9 cellular contexts compared by ENCODE assay signal in the genomic region with DNA sequence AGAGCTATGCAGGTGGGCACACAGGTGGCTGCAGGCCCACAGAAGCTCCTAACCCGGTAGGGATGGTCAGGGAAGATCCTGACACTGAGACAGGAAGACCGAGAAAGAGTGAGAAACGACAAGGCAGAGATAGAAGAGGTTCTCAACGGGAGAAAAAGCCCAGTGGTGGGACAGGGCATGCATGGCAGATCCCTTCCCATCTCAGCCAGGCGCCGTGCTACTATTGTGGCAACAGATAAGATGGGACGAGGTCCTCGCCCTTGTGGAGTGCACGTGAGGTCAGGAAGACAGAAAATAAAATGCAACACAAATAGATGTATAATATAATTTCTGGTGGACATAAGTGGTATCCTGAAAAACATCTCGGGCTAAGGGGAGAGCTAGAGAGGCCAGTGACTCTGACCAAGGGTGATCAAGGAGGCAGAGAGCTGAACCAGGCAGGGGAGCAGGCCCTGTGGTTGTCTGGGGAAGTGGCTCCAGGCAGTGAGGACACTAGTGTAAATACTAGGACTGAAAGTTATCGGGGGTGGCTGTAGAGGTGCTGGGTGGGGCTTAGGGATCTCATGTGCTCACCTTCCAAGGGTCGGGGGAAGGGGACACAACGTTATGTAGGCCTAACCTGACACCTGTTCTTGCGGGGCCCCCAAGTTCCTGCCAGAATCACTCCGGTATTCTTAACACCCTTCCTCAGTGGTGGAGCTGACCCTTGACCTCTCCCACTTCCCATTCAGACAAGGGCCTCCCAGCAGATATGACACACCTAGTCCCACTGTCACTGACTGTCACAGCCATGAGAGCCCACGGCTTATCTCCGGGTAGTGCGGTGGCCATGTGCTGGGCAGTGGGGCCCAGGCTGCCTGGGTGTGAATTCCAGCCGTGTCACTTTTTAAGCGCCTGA. TPM values are rescaled to one million over a fixed set of nuclear protein-coding genes. Genes with fewer than 3 reads are reported as not detected.
DNase-seq lines count a peak whose midpoint lies in the region; ATAC-seq and TF ChIP-seq lines count a peak whose summit lies in the region.
"Had no signal": no experiment of that assay in that cellular context is flagged by ENCODE, and none has a peak within 500 bp of the region (broad histone marks: within the 10 kb centered on the region; RNA-seq: fewer than 3 reads in every experiment).

No MANE protein-coding gene starts in this region.

- H3K27ac ChIP-seq in CD8-positive, alpha-beta T cell (ENCODE audit: low read depth, low read length), result no peak overlapping the region
- H3K27ac ChIP-seq in OCI-LY3 (ENCODE audit: low read length), result peak overlapping the region; percentile 52; the same call in 1 of the 2 replicates

- peak overlapping the region; percentile 95 for H3K4me2 ChIP-seq in OCI-LY3 (ENCODE audit: low read length)

- CTCF ChIA-PET in CD8-positive, alpha-beta T cell (lab: Charles Lee), result interaction anchor here (0.9 to 1.3 kb wide), 4 partner anchors 13 to 88 kb away, joined by 3 to 4 read pairs (median 3); no protein-coding TSS in a partner anchor

- TF ChIP-seq CTCF in CD8-positive, alpha-beta T cell (IDR thresholded peaks at IDR 0.05), result no peak
- TF ChIP-seq CTCF in OCI-LY3 (IDR thresholded peaks at IDR 0.05; ENCODE audit: low read depth, low read length), result no peak

- H3K27ac Mint-ChIP-seq in CD8-positive, alpha-beta T cell, result peak overlapping the region; percentile 69
- peak overlapping the region; percentile 90 for H3K27ac Mint-ChIP-seq in dendritic cell treated with granulocyte-macrophage colony-stimulating factor and Interleukin-4, amounts not matched to agents 40 ng/mL and 50 ng/mL, for 4 days
- no peak overlapping the region for H3K27ac Mint-ChIP-seq in naive B cell

- no peaks in the 10 kb centered on the region for H3K36me3 ChIP-seq in CD8-positive, alpha-beta T cell (ENCODE audit: insufficient read depth, low read length)
- H3K36me3 ChIP-seq in OCI-LY3 (replicated peaks; ENCODE audit: low read depth, low read length), result peaks cover 37% of the 10 kb centered on the region

- H3K9ac ChIP-seq in OCI-LY3 (ENCODE audit: low read length), result peak overlapping the region; percentile 77

- H3K36me3 Mint-ChIP-seq in CD8-positive, alpha-beta T cell, result peaks cover 13% of the 10 kb centered on the region
- peaks cover 54% of the 10 kb centered on the region for H3K36me3 Mint-ChIP-seq in dendritic cell treated with granulocyte-macrophage colony-stimulating factor and Interleukin-4, amounts not matched to agents 40 ng/mL and 50 ng/mL, for 4 days (ENCODE audit: low read depth)
- peaks cover 0 to 3% of the 10 kb centered on the region in 2 donors for H3K36me3 Mint-ChIP-seq in naive B cell

- H3K4me1 ChIP-seq in CD8-positive, alpha-beta T cell (ENCODE audit: insufficient read depth, low read length), result peaks cover 15% of the 10 kb centered on the region
- H3K4me1 ChIP-seq in OCI-LY3 (ENCODE audit: low read length), result peaks cover 23% of the 10 kb centered on the region

- intact Hi-C loops in CD8-positive, alpha-beta T cell (cut with DNase I, micrococcal nuclease), result loop anchor here in 1 of 2 experiments (2.0 to 10.0 kb wide), 2 partner anchors 15 to 107 kb away; a partner anchor contains a TSS
- intact Hi-C loops in dendritic cell treated with granulocyte-macrophage colony-stimulating factor and Interleukin-4, amounts not matched to agents 40 ng/mL and 50 ng/mL, for 4 days (cut with micrococcal nuclease), result loop anchor here (2.0 to 5.0 kb wide), 3 partner anchors 15 to 180 kb away; a partner anchor contains a TSS

- H3K27me3 Mint-ChIP-seq in CD8-positive, alpha-beta T cell (ENCODE audit: low read depth), result peaks cover 10% of the 10 kb centered on the region
- no peaks in the 10 kb centered on the region for H3K27me3 Mint-ChIP-seq in dendritic cell treated with granulocyte-macrophage colony-stimulating factor and Interleukin-4, amounts not matched to agents 40 ng/mL and 50 ng/mL, for 4 days
- H3K27me3 Mint-ChIP-seq in naive B cell, result peaks cover 13 to 63% (median 21%) of the 10 kb centered on the region in 3 donors

- H3K9me3 ChIP-seq in CD8-positive, alpha-beta T cell (ENCODE audit: low read length), result no peaks in the 10 kb centered on the region
- no peaks in the 10 kb centered on the region for H3K9me3 ChIP-seq in OCI-LY3 (ENCODE audit: insufficient read depth, low read length)

- H3K9me3 Mint-ChIP-seq in CD8-positive, alpha-beta T cell, result no peaks in the 10 kb centered on the region
- no peaks in the 10 kb centered on the region for H3K9me3 Mint-ChIP-seq in dendritic cell treated with granulocyte-macrophage colony-stimulating factor and Interleukin-4, amounts not matched to agents 40 ng/mL and 50 ng/mL, for 4 days
- no peaks in the 10 kb centered on the region for H3K9me3 Mint-ChIP-seq in naive B cell

- H3K4me1 Mint-ChIP-seq in CD8-positive, alpha-beta T cell (ENCODE audit: low read depth), result peaks cover 23% of the 10 kb centered on the region
- peaks cover 88% of the 10 kb centered on the region for H3K4me1 Mint-ChIP-seq in dendritic cell treated with granulocyte-macrophage colony-stimulating factor and Interleukin-4, amounts not matched to agents 40 ng/mL and 50 ng/mL, for 4 days (ENCODE audit: low read depth)
- H3K4me1 Mint-ChIP-seq in naive B cell, result peaks cover 0 to 8% (median 7%) of the 10 kb centered on the region in 3 donors

- H3K79me2 ChIP-seq in OCI-LY3 (ENCODE audit: low read length), result peaks cover 43% of the 10 kb centered on the region

- ATAC-seq in CD8-positive, alpha-beta T cell, result no peak
- ATAC-seq in naive B cell (ENCODE audit: low read depth in 2 of 2) (no peak), GM18870 (IDR thresholded peaks at IDR 0.05; ENCODE audit: unreplicated experiment) (no peak), GM21737 (IDR thresholded peaks at IDR 0.05; ENCODE audit: unreplicated experiment) (no peak)

- H3K4me3 ChIP-seq in CD8-positive, alpha-beta T cell (ENCODE audit: low read depth, low read length), result no peak overlapping the region
- H3K4me3 ChIP-seq in OCI-LY3 (ENCODE audit: low read length), result peak overlapping the region; percentile 87

- 0 out of 2 replicates have a peak overlapping the region, but pooled peaks have one; percentile 14 for H2AFZ ChIP-seq in OCI-LY3 (ENCODE audit: low read depth, low read length)

- POLR2A ChIA-PET in CD8-positive, alpha-beta T cell (lab: Charles Lee), result no interaction called here

- H3K4me3 Mint-ChIP-seq in CD8-positive, alpha-beta T cell, result peak overlapping the region; percentile 76
- H3K4me3 Mint-ChIP-seq in dendritic cell treated with granulocyte-macrophage colony-stimulating factor and Interleukin-4, amounts not matched to agents 40 ng/mL and 50 ng/mL, for 4 days, result peak overlapping the region; percentile 88
- H3K4me3 Mint-ChIP-seq in naive B cell, result peak overlapping the region; percentile 23 to 78 (median 57)

- DNase-seq in CD8-positive, alpha-beta T cell, result no peak
- DNase-seq in naive B cell, result no peak
- DNase-seq in DMS79 treated with DMSO at 0.1 percent for 48 hours (lab: John Stamatoyannopoulos, UW), result no peak
- no peak for DNase-seq in activated effector memory CD4-positive, alpha-beta T cell treated with anti-CD3 and anti-CD28 coated beads, Interleukin-2, amount 50 U/mL, for 16 hours

- H4K20me1 ChIP-seq in OCI-LY3 (ENCODE audit: insufficient read depth, low read length), result peaks cover 5% of the 10 kb centered on the region; the same call in 1 of the 2 replicates

- H3K27me3 ChIP-seq in CD8-positive, alpha-beta T cell (ENCODE audit: insufficient read depth, low read length), result no peaks in the 10 kb centered on the region
- H3K27me3 ChIP-seq in OCI-LY3 (ENCODE audit: low read depth, low read length), result no peaks in the 10 kb centered on the region

RNA-seq across cellular contexts. Expression of a gene that starts 1.0 kb away (rescaled TPM):
- total RNA-seq in CD8-positive, alpha-beta T cell, result 1 to 10 TPM; 1.3 to 1.7 TPM
- polyA plus RNA-seq in naive B cell (ENCODE audit: low read depth in 6 of 6), result under 1 TPM in 5 of 6 donors, not detected in 1; 0.14 to 0.82 (median 0.68) TPM

RNA-seq across cellular contexts. Expression of a gene that starts 23.6 kb away (rescaled TPM):
- not detected for total RNA-seq in CD8-positive, alpha-beta T cell
- polyA plus RNA-seq in naive B cell (ENCODE audit: low read depth in 6 of 6), result not detected
- total RNA-seq: pulmonary artery endothelial cell had no signal

RNA-seq across cellular contexts. Expression of a gene that starts 41.9 kb away (rescaled TPM):
- not detected for total RNA-seq in CD8-positive, alpha-beta T cell
- not detected for polyA plus RNA-seq in naive B cell (ENCODE audit: low read depth in 6 of 6)

Comparison
In these comparisons a context has a peak if more than half of its experiments do, and no peak if none do; other contexts are left out.
1. H3K27ac Mint-ChIP-seq: peak in CD8-positive, alpha-beta T cell (single experiment) and dendritic cell treated with granulocyte-macrophage colony-stimulating factor and Interleukin-4, amounts not matched to agents 40 ng/mL and 50 ng/mL, for 4 days (single experiment); none in naive B cell (0 of 6).
2. Peak in every context shown above with its lines, with median percentiles within 50 percentile points of each other: H3K4me3 Mint-ChIP-seq.